1 cellular context compared by ENCODE assay signal in genomic region chr17:82036634-82037112, GRCh38.
TF ChIP-seq lines count a peak whose summit lies in the region.

No MANE protein-coding gene starts in this region.

TF ChIP-seq in H1, 55 proteins besides CTCF, POLR2A, EP300 and RAD21:
- TF ChIP-seq CHD1 (IDR thresholded peaks at IDR 0.05; ENCODE audit: low read depth, low read length) (no peak), BACH1 (IDR thresholded peaks at IDR 0.05; ENCODE audit: low read length) (no peak), TAF1 (IDR thresholded peaks at IDR 0.05; ENCODE audit: low read depth, low read length) (no peak), KDM4A (IDR thresholded peaks at IDR 0.05; ENCODE audit: low read depth, low read length, severe bottlenecking) (no peak), SP2 (IDR thresholded peaks at IDR 0.05; ENCODE audit: low read length) (no peak), RFX5 (IDR thresholded peaks at IDR 0.05; ENCODE audit: borderline replicate concordance, low read depth, low read length) (no peak), ATF2 (IDR thresholded peaks at IDR 0.05; ENCODE audit: low read length) (no peak), CEBPB (IDR thresholded peaks at IDR 0.05; ENCODE audit: low read depth, low read length) (no peak), USF2 (IDR thresholded peaks at IDR 0.05; ENCODE audit: low read length) (no peak), SIN3A (conservative IDR thresholded peaks at IDR 0.05 in 1 of 2, IDR thresholded peaks at IDR 0.05 in 1 of 2; ENCODE audit: low read depth in 1 of 2, low read length in 2 of 2) (no peak), SAP30 (IDR thresholded peaks at IDR 0.05; ENCODE audit: insufficient read depth, insufficient replicate concordance, low read length) (no peak), GABPA (IDR thresholded peaks at IDR 0.05; ENCODE audit: borderline replicate concordance, insufficient read depth, low read length) (no peak)
